Comparison of ENCODE assay signal across 1 cellular context in genomic region chr16:53816211-53816610, GRCh38.
TF ChIP-seq lines count a peak whose summit lies in the region.

No MANE protein-coding gene starts in this region.

TF ChIP-seq in IMR-90, 13 proteins besides CTCF, POLR2A, EP300 and RAD21 (continued from another document):
- no peak for TF ChIP-seq USF2 (IDR thresholded peaks at IDR 0.05; ENCODE audit: low read depth, low read length)
- TF ChIP-seq NFE2L2 (IDR thresholded peaks at IDR 0.05; ENCODE audit: low read depth, low read length) = no peak
- no peak for TF ChIP-seq MAFK (IDR thresholded peaks at IDR 0.05; ENCODE audit: low read depth, low read length)
- TF ChIP-seq SMC3 (IDR thresholded peaks at IDR 0.05; ENCODE audit: low read depth, low read length) = no peak
- TF ChIP-seq MXI1 (IDR thresholded peaks at IDR 0.05; ENCODE audit: borderline replicate concordance, low read depth, low read length) = no peak
